Comparison of ENCODE assay signal across 8 cellular contexts in genomic region chr2:75710220-75710576, GRCh38. TPM values are rescaled to one million over a fixed set of nuclear protein-coding genes. Genes with fewer than 3 reads are reported as not detected.
A peak's percentile ranks its signal among the peaks of the same experiment; 100 is the strongest.
DNase-seq lines count a peak whose midpoint lies in the region; ATAC-seq, FAIRE-seq and TF ChIP-seq lines count a peak whose summit lies in the region.

No MANE protein-coding gene starts in this region.

- H3K36me3 ChIP-seq in keratinocyte (ENCODE audit: control insufficient read depth in 2 of 2, extremely low read depth in 1 of 2, insufficient read depth in 2 of 2, low read length in 2 of 2) (no peaks in the 10 kb centered on the region), testis (ENCODE audit: low read depth, missing control alignments) (no peaks in the 10 kb centered on the region)

- intact Hi-C loops in testis (cut with DNase I; ENCODE audit: low total_unique reads), result no loop called here

- H3K36me3 Mint-ChIP-seq in activated naive CD4-positive, alpha-beta T cell treated with anti-CD3 and anti-CD28 coated beads, Interleukin-2, amount 50 U/mL, for 72 hours, result peaks cover 8 to 12% of the 10 kb centered on the region in 2 donors

- H3K27me3 ChIP-seq in keratinocyte (ENCODE audit: control insufficient read depth, extremely low read depth, insufficient read depth, low read length) (no peaks in the 10 kb centered on the region), testis (no peaks in the 10 kb centered on the region)

- H4K20me1 ChIP-seq in keratinocyte (ENCODE audit: control insufficient read depth, extremely low read depth, insufficient read depth, low read length), result no peaks in the 10 kb centered on the region

- 0 to 1% methylated on average over 7 to 12 of the region's 12 CpGs for WGBS in testis, 2 donors

- peaks cover 9% of the 10 kb centered on the region for H3K79me2 ChIP-seq in keratinocyte (ENCODE audit: control insufficient read depth, insufficient read depth, low read length)

- H3K4me1 ChIP-seq in keratinocyte (ENCODE audit: control insufficient read depth, extremely low read depth, insufficient read depth, low read length) (peaks cover 12% of the 10 kb centered on the region), testis (peaks cover 6% of the 10 kb centered on the region)

- peak overlapping the region; percentile 68 for H2AFZ ChIP-seq in keratinocyte (ENCODE audit: control insufficient read depth, low read length)

- no peak for TF ChIP-seq CTCF in keratinocyte (optimal IDR thresholded peaks at IDR 0.05 in 1 of 3, IDR thresholded peaks at IDR 0.05 in 1 of 3, conservative IDR thresholded peaks at IDR 0.05 in 1 of 3; ENCODE audit: extremely low read depth in 1 of 3, insufficient read depth in 2 of 3, low read length in 3 of 3)
- TF ChIP-seq CTCF in testis (IDR thresholded peaks at IDR 0.05), result no peak

- H3K4me2 ChIP-seq in keratinocyte (ENCODE audit: control insufficient read depth, extremely low read depth, insufficient read depth, low read depth, low read length), result peak overlapping the region; percentile 94

- ATAC-seq in HG03103 (IDR thresholded peaks at IDR 0.05; ENCODE audit: low read depth, unreplicated experiment) (peak; percentile 19), left lobe of liver (no peak)
- no peak for ATAC-seq in activated naive CD4-positive, alpha-beta T cell treated with anti-CD3 and anti-CD28 coated beads, Interleukin-2, amount 50 U/mL, for 72 hours

- peak overlapping the region; percentile 88 for H3K9ac ChIP-seq in keratinocyte (ENCODE audit: control insufficient read depth, extremely low read depth, insufficient read depth, low read length)

- TF ChIP-seq POLR2A in testis (IDR thresholded peaks at IDR 0.05), result no peak

- DNase-seq in NCI-H2227 treated with DMSO at 0.1 percent for 48 hours (lab: John Stamatoyannopoulos, UW) (peak; percentile 64), NCI-H2227 (lab: John Stamatoyannopoulos, UW; ENCODE audit: unreplicated experiment) (no peak), keratinocyte (ENCODE audit: low read depth, low spot score) (no peak), testis (no peak), T-helper 9 cell (no peak), left lobe of liver (ENCODE audit: low spot score) (no peak)
- no peak for DNase-seq in activated naive CD4-positive, alpha-beta T cell treated with anti-CD3 and anti-CD28 coated beads, Interleukin-2, amount 50 U/mL, for 72 hours (ENCODE audit: low spot score in 2 of 2)

- no peaks in the 10 kb centered on the region for H3K9me3 Mint-ChIP-seq in activated naive CD4-positive, alpha-beta T cell treated with anti-CD3 and anti-CD28 coated beads, Interleukin-2, amount 50 U/mL, for 72 hours

- H3K4me3 ChIP-seq in keratinocyte (ENCODE audit: control insufficient read depth in 2 of 3, extremely low read depth in 1 of 3, insufficient read depth in 2 of 3, low read depth in 1 of 3, low read length in 3 of 3) (peak overlapping the region; percentile 55 to 90 (median 77)), testis (peak overlapping the region; percentile 81 to 96)

- dilution Hi-C loops in keratinocyte (cut with MboI; ENCODE audit: extremely low pct_ligation_motif_present, low sequenced_read_pairs), result no loop called here

- no peaks in the 10 kb centered on the region for H3K9me1 ChIP-seq in keratinocyte (ENCODE audit: control insufficient read depth, extremely low read depth, insufficient read depth, low read length)

- peak overlapping the region; percentile 93 to 98 for H3K27ac Mint-ChIP-seq in activated naive CD4-positive, alpha-beta T cell treated with anti-CD3 and anti-CD28 coated beads, Interleukin-2, amount 50 U/mL, for 72 hours

- FAIRE-seq in keratinocyte (lab: Jason Lieb, UNC), result no peak

- H3K27ac ChIP-seq in keratinocyte (ENCODE audit: control insufficient read depth, insufficient read depth, low read length) (peak overlapping the region; percentile 83), testis (peak overlapping the region; percentile 94 to 97)

- H3K9me3 ChIP-seq in keratinocyte (ENCODE audit: control insufficient read depth, low read depth, low read length) (no peaks in the 10 kb centered on the region), testis (no peaks in the 10 kb centered on the region)

RNA-seq across cellular contexts. Expression of gene GCFC2, which starts 0.5 kb away (rescaled TPM):
- total RNA-seq in activated naive CD4-positive, alpha-beta T cell treated with anti-CD3 and anti-CD28 coated beads, Interleukin-2, amount 50 U/mL, for 72 hours, result 10 to 100 TPM; 24.8 to 27.3 TPM
- polyA plus RNA-seq in keratinocyte (9.0 to 17.0 TPM (median 9.1 TPM) in 3 replicates), testis (ENCODE audit: insufficient read depth, low read depth, low replicate concordance) (19.2 TPM)
- 16.7 TPM for polyA plus RNA-seq in keratinocyte (2011; ENCODE audit: low read depth)
- polyA plus RNA-seq in keratinocyte (2011; cell fraction: cytosol; rRNA removed), result 6.4 and 16.7 TPM in 2 replicates
- polyA plus RNA-seq in keratinocyte (2011; cell fraction: nucleus; rRNA removed), result 6.0 and 9.9 TPM in 2 replicates
- polyA plus RNA-seq in keratinocyte (2012; ENCODE audit: low replicate concordance), result 8.8 and 9.9 TPM in 2 replicates
- 0.85 to 7.2 TPM (median 1.6 TPM) in 3 replicates for polyA minus RNA-seq in keratinocyte
- 6.1 TPM for polyA minus RNA-seq in keratinocyte (2011; cell fraction: cytosol; rRNA and poly(A)+ RNA removed)
- 5.7 and 6.7 TPM in 2 replicates for polyA minus RNA-seq in keratinocyte (2011; cell fraction: nucleus; rRNA and poly(A)+ RNA removed)
- total RNA-seq in testis (10 to 100 TPM; 33.0 to 40.4 TPM), left lobe of liver (17.8 TPM)
